ENCODE assay signal across 15 cellular contexts in the genomic region with DNA sequence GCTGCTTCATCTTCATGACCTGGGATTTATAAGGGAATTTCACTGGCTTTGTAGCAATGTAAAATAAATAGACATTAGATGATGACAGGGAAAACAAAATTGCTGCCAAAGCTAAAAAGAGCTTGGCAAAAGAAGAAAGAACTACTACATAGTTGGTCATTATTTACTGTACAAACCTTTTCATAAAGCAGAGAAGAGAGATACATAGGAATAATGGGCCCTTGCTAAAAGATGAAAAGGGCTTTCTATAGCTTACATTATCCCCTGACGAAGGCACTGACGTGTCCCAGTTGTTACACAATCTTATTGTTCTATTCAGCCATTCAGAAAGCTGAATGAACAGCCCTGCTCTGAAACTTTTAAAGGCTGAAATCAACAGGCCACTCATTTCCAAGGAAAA. TPM values are rescaled to one million over a fixed set of nuclear protein-coding genes. Genes with fewer than 3 reads are reported as not detected.
DNase-seq lines count a peak whose midpoint lies in the region; TF ChIP-seq lines count a peak whose summit lies in the region.
"Had no signal": no experiment of that assay in that cellular context is flagged by ENCODE, and none has a peak within 500 bp of the region (broad histone marks: within the 10 kb centered on the region; RNA-seq: fewer than 3 reads in every experiment).

No MANE protein-coding gene starts in this region.

- TF ChIP-seq CTCF in mammary epithelial cell (conservative IDR thresholded peaks at IDR 0.05 in 1 of 2, IDR thresholded peaks at IDR 0.05 in 1 of 2; ENCODE audit: extremely low read depth in 1 of 2, insufficient read depth in 1 of 2, low read depth in 1 of 2, low read length in 2 of 2) (no peak), suprapubic skin (IDR thresholded peaks at IDR 0.05) (no peak)

- no peak overlapping the region for H2AFZ ChIP-seq in mammary epithelial cell (ENCODE audit: low read depth, low read length)

- no peaks in the 10 kb centered on the region for H3K27me3 Mint-ChIP-seq in activated naive CD8-positive, alpha-beta T cell treated with anti-CD3 and anti-CD28 coated beads for 36 hours
- H3K27me3 Mint-ChIP-seq: activated CD4-positive, alpha-beta T cell treated with anti-CD3 and anti-CD28 coated beads, Interleukin-2, amount 10 ng/mL, durations not matched to agents 7 days and 5 days had no signal

- TF ChIP-seq EP300 in suprapubic skin (IDR thresholded peaks at IDR 0.05), result no peak

- no peak for TF ChIP-seq POLR2A in suprapubic skin (IDR thresholded peaks at IDR 0.05)

- no peak overlapping the region for H3K4me2 ChIP-seq in mammary epithelial cell (ENCODE audit: insufficient read depth, low read depth, low read length)

- H3K4me3 ChIP-seq in mammary epithelial cell (replicated peaks in 1 of 3; ENCODE audit: insufficient read depth in 1 of 3, low read depth in 2 of 3, low read length in 3 of 3) (no peak overlapping the region), suprapubic skin (no peak overlapping the region)
- H3K4me3 ChIP-seq: heart left ventricle, upper lobe of left lung had no signal

- CTCF ChIA-PET in mammary epithelial cell (lab: Charles Lee; ENCODE audit: low non-redundant PET), result interaction anchor here (0.5 kb wide), 1 partner anchor 1126 kb away, joined by 5 read pairs; no protein-coding TSS in a partner anchor

- no peaks in the 10 kb centered on the region for H3K79me2 ChIP-seq in mammary epithelial cell (ENCODE audit: insufficient read depth, low read length)

- H3K9ac ChIP-seq in mammary epithelial cell (ENCODE audit: insufficient read depth, low read length), result no peak overlapping the region

- H4K20me1 ChIP-seq in mammary epithelial cell (ENCODE audit: insufficient read depth, low read length), result no peaks in the 10 kb centered on the region

- DNase-seq in NCI-H345 (lab: John Stamatoyannopoulos, UW) (peak; percentile 34), NCI-H345 treated with DMSO at 0.1 percent for 48 hours (lab: John Stamatoyannopoulos, UW; ENCODE audit: unreplicated experiment) (no peak), mammary epithelial cell (peak; percentile 48), left kidney (ENCODE audit: low read depth, low spot score) (peak; percentile 23), ACHN (no peak), suprapubic skin (ENCODE audit: low spot score in 2 of 2) (no peak)
- no peak for DNase-seq in activated naive CD8-positive, alpha-beta T cell treated with anti-CD3 and anti-CD28 coated beads for 36 hours
- DNase-seq: activated CD4-positive, alpha-beta T cell treated with anti-CD3 and anti-CD28 coated beads, Interleukin-2, amount 10 ng/mL, durations not matched to agents 7 days and 5 days; AML-193; heart left ventricle; NCI-H2107; stimulated activated CD4-positive, alpha-beta T cell treated with anti-CD3 and anti-CD28 coated beads, Interleukin-4, amount 100 ng/mL, for 24 hours; upper lobe of left lung had no signal

- no peaks in the 10 kb centered on the region for H3K9me3 Mint-ChIP-seq in activated naive CD8-positive, alpha-beta T cell treated with anti-CD3 and anti-CD28 coated beads for 36 hours

- H3K27me3 ChIP-seq in mammary epithelial cell (ENCODE audit: insufficient read depth, low read length) (peaks cover 2% of the 10 kb centered on the region), suprapubic skin (no peaks in the 10 kb centered on the region)
- H3K27me3 ChIP-seq: heart left ventricle, upper lobe of left lung had no signal

- no peak overlapping the region for H3K4me3 Mint-ChIP-seq in activated naive CD8-positive, alpha-beta T cell treated with anti-CD3 and anti-CD28 coated beads for 36 hours
- H3K4me3 Mint-ChIP-seq: activated CD4-positive, alpha-beta T cell treated with anti-CD3 and anti-CD28 coated beads, Interleukin-2, amount 10 ng/mL, durations not matched to agents 7 days and 5 days had no signal

- no peak overlapping the region for H3K27ac Mint-ChIP-seq in activated naive CD8-positive, alpha-beta T cell treated with anti-CD3 and anti-CD28 coated beads for 36 hours
- H3K27ac Mint-ChIP-seq: activated CD4-positive, alpha-beta T cell treated with anti-CD3 and anti-CD28 coated beads, Interleukin-2, amount 10 ng/mL, durations not matched to agents 7 days and 5 days had no signal

- H3K36me3 Mint-ChIP-seq in activated naive CD8-positive, alpha-beta T cell treated with anti-CD3 and anti-CD28 coated beads for 36 hours, result no peaks in the 10 kb centered on the region

- H3K4me1 Mint-ChIP-seq in activated naive CD8-positive, alpha-beta T cell treated with anti-CD3 and anti-CD28 coated beads for 36 hours, result no peaks in the 10 kb centered on the region
- H3K4me1 Mint-ChIP-seq: activated CD4-positive, alpha-beta T cell treated with anti-CD3 and anti-CD28 coated beads, Interleukin-2, amount 10 ng/mL, durations not matched to agents 7 days and 5 days had no signal

- H3K4me1 ChIP-seq in mammary epithelial cell (ENCODE audit: insufficient read depth, low read length), result peaks cover 10% of the 10 kb centered on the region
- peaks cover 9% of the 10 kb centered on the region for H3K4me1 ChIP-seq in suprapubic skin
- H3K4me1 ChIP-seq: heart left ventricle, upper lobe of left lung had no signal

- H3K27ac ChIP-seq in mammary epithelial cell (ENCODE audit: insufficient read depth, low read depth, low read length) (no peak overlapping the region), temporal lobe (ENCODE audit: low read depth, low read length) (peak overlapping the region; percentile 33), suprapubic skin (no peak overlapping the region)
- H3K27ac ChIP-seq: HL-60, upper lobe of left lung had no signal

- BruUV-seq in mammary epithelial cell (replicated peaks; lab: Mats Ljungman, UMichigan), result no TSS peak

- intact Hi-C loops in mammary epithelial cell (cut with micrococcal nuclease), result no loop called here

- dilution Hi-C loops in mammary epithelial cell (cut with HindIII; ENCODE audit: low sequenced_read_pairs), result no loop called here

- WGBS in mammary epithelial cell (ENCODE audit: low coverage, missing lambda C conversion rate), result 10% methylated on average over 2 of the region's 2 CpGs
- WGBS in suprapubic skin, result 47% methylated on average over 2 of the region's 2 CpGs

- no peaks in the 10 kb centered on the region for H3K9me3 ChIP-seq in mammary epithelial cell (replicated peaks; ENCODE audit: insufficient read depth, low read length)
- H3K9me3 ChIP-seq in suprapubic skin, result no peaks in the 10 kb centered on the region
- H3K9me3 ChIP-seq: heart left ventricle, upper lobe of left lung had no signal

- in situ Hi-C loops in mammary epithelial cell (cut with MboI; ENCODE audit: low sequenced_read_pairs in 2 of 2) (loop anchor here (25.0 kb wide), 2 partner anchors 1219 to 1244 kb away; partner anchors contain the start of gene TGFB2 (in 1 of the 2)), ACHN (cut with HindIII; ENCODE audit: low pct_ligation_motif_present, low pct_unique_long_range_greater_than_20kb, low sequenced_read_pairs) (no loop called here)

- H3K36me3 ChIP-seq in mammary epithelial cell (ENCODE audit: insufficient read depth, low read length) (no peaks in the 10 kb centered on the region), suprapubic skin (no peaks in the 10 kb centered on the region)
- H3K36me3 ChIP-seq: heart left ventricle, upper lobe of left lung had no signal

RNA-seq across cellular contexts. Expression of gene ZC3H11B, which starts 57.1 kb away (rescaled TPM):
- total RNA-seq in mammary epithelial cell (not detected), temporal lobe (not detected), suprapubic skin (under 1 TPM; 0.21 to 0.45 (median 0.33) TPM)
- 0.06 TPM for polyA plus RNA-seq in mammary epithelial cell
- polyA minus RNA-seq in mammary epithelial cell, result not detected
- under 1 TPM; 0.18 to 0.33 TPM for total RNA-seq in activated naive CD8-positive, alpha-beta T cell treated with anti-CD3 and anti-CD28 coated beads for 36 hours

Comparison
In these comparisons a context has a peak if more than half of its experiments do, and no peak if none do; other contexts are left out.
1. DNase-seq: peak in NCI-H345 (single experiment), mammary epithelial cell (single experiment) and left kidney (single experiment); none in NCI-H345 treated with DMSO at 0.1 percent for 48 hours (single experiment), activated naive CD8-positive, alpha-beta T cell treated with anti-CD3 and anti-CD28 coated beads for 36 hours (single experiment), ACHN (single experiment) and suprapubic skin (0 of 2).